In the genomic region with DNA sequence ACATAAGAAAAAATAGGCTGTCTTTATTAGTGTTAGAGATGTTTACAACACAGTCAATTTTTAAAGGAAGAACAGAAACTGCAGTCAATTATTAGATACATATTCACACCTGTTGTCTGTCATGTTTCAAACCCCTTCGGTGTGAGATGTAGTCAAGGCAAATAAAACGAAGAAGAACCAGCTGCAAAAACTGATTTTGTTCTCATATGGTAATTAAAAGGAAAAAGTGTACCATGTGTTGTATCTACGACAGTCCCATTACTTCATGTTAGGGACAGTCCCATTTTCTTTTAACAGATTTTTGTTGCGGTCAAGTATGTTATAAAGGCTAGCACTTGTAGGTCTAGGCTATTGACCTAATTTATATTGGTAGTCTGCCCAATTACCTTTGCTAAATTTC, we compare ENCODE assay signal across 18 cellular contexts.
DNase-seq lines count a peak whose midpoint lies in the region; ATAC-seq and TF ChIP-seq lines count a peak whose summit lies in the region.
"Had no signal": no experiment of that assay in that cellular context is flagged by ENCODE, and none has a peak within 500 bp of the region (broad histone marks: within the 10 kb centered on the region; RNA-seq: fewer than 3 reads in every experiment).

No MANE protein-coding gene starts in this region.

- no peak overlapping the region for H2AFZ ChIP-seq in mammary epithelial cell (ENCODE audit: low read depth, low read length)

- TF ChIP-seq CTCF in mammary epithelial cell (conservative IDR thresholded peaks at IDR 0.05 in 1 of 2, IDR thresholded peaks at IDR 0.05 in 1 of 2; ENCODE audit: extremely low read depth in 1 of 2, insufficient read depth in 1 of 2, low read depth in 1 of 2, low read length in 2 of 2) (no peak), suprapubic skin (IDR thresholded peaks at IDR 0.05) (no peak)

- no peak overlapping the region for H3K4me3 Mint-ChIP-seq in memory B cell
- no peak overlapping the region for H3K4me3 Mint-ChIP-seq in activated CD8-positive, alpha-beta memory T cell treated with anti-CD3 and anti-CD28 coated beads, Interleukin-2, amount 10 ng/mL, durations not matched to agents 7 days and 5 days
- H3K4me3 Mint-ChIP-seq: activated naive CD8-positive, alpha-beta T cell treated with anti-CD3 and anti-CD28 coated beads, Interleukin-2, amount 10 ng/mL, durations not matched to agents 7 days and 5 days; effector memory CD8-positive, alpha-beta T cell; IgD-negative memory B cell had no signal

- H3K9me3 ChIP-seq in mammary epithelial cell (replicated peaks; ENCODE audit: insufficient read depth, low read length) (no peaks in the 10 kb centered on the region), suprapubic skin (no peaks in the 10 kb centered on the region)
- H3K9me3 ChIP-seq: BLaER1 had no signal

- dilution Hi-C loops in mammary epithelial cell (cut with HindIII; ENCODE audit: low sequenced_read_pairs): no loop called here

- no peak for TF ChIP-seq POLR2A in suprapubic skin (IDR thresholded peaks at IDR 0.05)

- no peaks in the 10 kb centered on the region for H4K20me1 ChIP-seq in mammary epithelial cell (ENCODE audit: insufficient read depth, low read length)
- H4K20me1 ChIP-seq: BLaER1 had no signal

- no peaks in the 10 kb centered on the region for H3K79me2 ChIP-seq in mammary epithelial cell (ENCODE audit: insufficient read depth, low read length)

- TF ChIP-seq EP300 in suprapubic skin (IDR thresholded peaks at IDR 0.05): no peak

- no peak overlapping the region for H3K4me3 ChIP-seq in mammary epithelial cell (replicated peaks in 1 of 3; ENCODE audit: insufficient read depth in 1 of 3, low read depth in 2 of 3, low read length in 3 of 3)
- no peak overlapping the region for H3K4me3 ChIP-seq in suprapubic skin
- H3K4me3 ChIP-seq: BLaER1 had no signal

- H3K27ac ChIP-seq in mammary epithelial cell (ENCODE audit: insufficient read depth, low read depth, low read length) (no peak overlapping the region), suprapubic skin (no peak overlapping the region)
- H3K27ac ChIP-seq: BLaER1 had no signal

- no peak overlapping the region for H3K4me2 ChIP-seq in mammary epithelial cell (ENCODE audit: insufficient read depth, low read depth, low read length)
- H3K4me2 ChIP-seq: BLaER1 had no signal

- no peaks in the 10 kb centered on the region for H3K27me3 ChIP-seq in mammary epithelial cell (ENCODE audit: insufficient read depth, low read length)
- no peaks in the 10 kb centered on the region for H3K27me3 ChIP-seq in suprapubic skin
- H3K27me3 ChIP-seq: BLaER1 had no signal

- in situ Hi-C loops in mammary epithelial cell (cut with MboI; ENCODE audit: low sequenced_read_pairs in 2 of 2): no loop called here

- ATAC-seq in GM19351 (IDR thresholded peaks at IDR 0.05; ENCODE audit: unreplicated experiment) (peak; percentile 64), GM21723 (IDR thresholded peaks at IDR 0.05; ENCODE audit: unreplicated experiment) (peak; percentile 79), HG03139 (IDR thresholded peaks at IDR 0.05; ENCODE audit: unreplicated experiment) (peak; percentile 56), memory B cell (ENCODE audit: low read depth) (peak; percentile 21)
- ATAC-seq in activated CD8-positive, alpha-beta memory T cell treated with anti-CD3 and anti-CD28 coated beads, Interleukin-2, amount 10 ng/mL, durations not matched to agents 7 days and 5 days: no peak
- ATAC-seq: effector memory CD8-positive, alpha-beta T cell; stimulated activated naive CD8-positive, alpha-beta T cell treated with anti-CD3 and anti-CD28 coated beads, Interleukin-15, Interleukin-2, amounts not matched to agents 100 U/mL and 50 U/mL, for 24 hours had no signal

- intact Hi-C loops in mammary epithelial cell (cut with micrococcal nuclease): no loop called here

- H3K4me1 ChIP-seq in mammary epithelial cell (ENCODE audit: insufficient read depth, low read length): no peaks in the 10 kb centered on the region
- H3K4me1 ChIP-seq in suprapubic skin: peaks cover 6% of the 10 kb centered on the region
- H3K4me1 ChIP-seq: BLaER1 had no signal

- H3K27ac Mint-ChIP-seq in memory B cell: peak overlapping the region; percentile 4
- no peak overlapping the region for H3K27ac Mint-ChIP-seq in activated CD8-positive, alpha-beta memory T cell treated with anti-CD3 and anti-CD28 coated beads, Interleukin-2, amount 10 ng/mL, durations not matched to agents 7 days and 5 days
- H3K27ac Mint-ChIP-seq: activated naive CD8-positive, alpha-beta T cell treated with anti-CD3 and anti-CD28 coated beads, Interleukin-2, amount 10 ng/mL, durations not matched to agents 7 days and 5 days; effector memory CD8-positive, alpha-beta T cell; IgD-negative memory B cell had no signal

- H3K9me3 Mint-ChIP-seq in memory B cell: no peaks in the 10 kb centered on the region
- peaks cover 2% of the 10 kb centered on the region for H3K9me3 Mint-ChIP-seq in activated CD8-positive, alpha-beta memory T cell treated with anti-CD3 and anti-CD28 coated beads, Interleukin-2, amount 10 ng/mL, durations not matched to agents 7 days and 5 days (ENCODE audit: low read depth)
- H3K9me3 Mint-ChIP-seq: effector memory CD8-positive, alpha-beta T cell; IgD-negative memory B cell had no signal

- CTCF ChIA-PET in mammary epithelial cell (lab: Charles Lee; ENCODE audit: low non-redundant PET): no interaction called here
- CTCF ChIA-PET in activated CD8-positive, alpha-beta memory T cell treated with anti-CD3 and anti-CD28 coated beads, Interleukin-2, amount 10 ng/mL, durations not matched to agents 7 days and 5 days (lab: Charles Lee): no interaction called here

- no TSS peak for BruUV-seq in mammary epithelial cell (replicated peaks; lab: Mats Ljungman, UMichigan)

- no peaks in the 10 kb centered on the region for H3K36me3 ChIP-seq in mammary epithelial cell (ENCODE audit: insufficient read depth, low read length)
- H3K36me3 ChIP-seq in suprapubic skin: no peaks in the 10 kb centered on the region
- H3K36me3 ChIP-seq: BLaER1 had no signal

- DNase-seq in memory B cell (ENCODE audit: low spot score in 2 of 2) (no peak), mammary epithelial cell (no peak), suprapubic skin (ENCODE audit: low spot score in 2 of 2) (no peak)
- no peak for DNase-seq in activated CD8-positive, alpha-beta memory T cell treated with anti-CD3 and anti-CD28 coated beads, Interleukin-2, amount 10 ng/mL, durations not matched to agents 7 days and 5 days
- DNase-seq: activated CD4-positive, alpha-beta T cell treated with anti-CD3 and anti-CD28 coated beads for 1 hour; activated naive CD8-positive, alpha-beta T cell treated with anti-CD3 and anti-CD28 coated beads, Interleukin-2, amount 10 ng/mL, durations not matched to agents 7 days and 5 days; activated T-cell treated with anti-CD3 and anti-CD28 coated beads for 4 hours; DMS79 treated with DMSO at 0.1 percent for 48 hours; effector memory CD8-positive, alpha-beta T cell; NCI-H1436; RPMI8226; stimulated activated naive CD8-positive, alpha-beta T cell treated with anti-CD3 and anti-CD28 coated beads, Interleukin-15, Interleukin-2, amounts not matched to agents 100 U/mL and 50 U/mL, for 24 hours; T-helper 1 cell had no signal

- peaks cover 9% of the 10 kb centered on the region for H3K36me3 Mint-ChIP-seq in memory B cell
- peaks cover 4% of the 10 kb centered on the region for H3K36me3 Mint-ChIP-seq in activated CD8-positive, alpha-beta memory T cell treated with anti-CD3 and anti-CD28 coated beads, Interleukin-2, amount 10 ng/mL, durations not matched to agents 7 days and 5 days

- peaks cover 14% of the 10 kb centered on the region for H3K4me1 Mint-ChIP-seq in memory B cell
- H3K4me1 Mint-ChIP-seq in activated CD8-positive, alpha-beta memory T cell treated with anti-CD3 and anti-CD28 coated beads, Interleukin-2, amount 10 ng/mL, durations not matched to agents 7 days and 5 days: peaks cover 3% of the 10 kb centered on the region

- H3K27me3 Mint-ChIP-seq in memory B cell: no peaks in the 10 kb centered on the region
- H3K27me3 Mint-ChIP-seq in activated CD8-positive, alpha-beta memory T cell treated with anti-CD3 and anti-CD28 coated beads, Interleukin-2, amount 10 ng/mL, durations not matched to agents 7 days and 5 days: no peaks in the 10 kb centered on the region
- H3K27me3 Mint-ChIP-seq: activated naive CD8-positive, alpha-beta T cell treated with anti-CD3 and anti-CD28 coated beads, Interleukin-2, amount 10 ng/mL, durations not matched to agents 7 days and 5 days; effector memory CD8-positive, alpha-beta T cell; IgD-negative memory B cell had no signal

- WGBS in mammary epithelial cell (ENCODE audit: low coverage, missing lambda C conversion rate): 98% methylated on average over 4 of the region's 4 CpGs
- 89% methylated on average over 4 of the region's 4 CpGs for WGBS in suprapubic skin

- H3K9ac ChIP-seq in mammary epithelial cell (ENCODE audit: insufficient read depth, low read length): no peak overlapping the region
- H3K9ac ChIP-seq: BLaER1 had no signal
